Comparison of ENCODE assay signal across 9 cellular contexts in the genomic region with DNA sequence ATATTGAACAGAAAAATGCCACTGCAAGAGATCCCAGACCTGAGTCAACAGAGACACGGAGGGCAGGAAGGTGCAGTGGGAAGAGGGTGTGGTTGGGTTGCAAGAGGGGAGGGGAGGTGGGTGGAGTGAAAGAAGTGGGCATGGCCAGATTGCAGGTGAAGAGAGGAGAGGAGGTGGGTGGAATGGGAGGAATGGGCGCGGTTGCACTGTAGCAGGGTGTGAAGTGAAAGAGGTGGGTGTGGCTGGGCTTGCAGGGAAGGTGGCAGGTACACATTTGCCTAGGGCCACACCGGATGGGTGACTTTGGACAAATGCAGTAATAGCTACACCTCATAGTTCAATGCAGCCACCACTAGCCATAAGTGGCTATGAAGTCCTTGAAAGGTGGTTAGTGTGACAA.
DNase-seq lines count a peak whose midpoint lies in the region; ATAC-seq, FAIRE-seq and TF ChIP-seq lines count a peak whose summit lies in the region.
"Had no signal": no experiment of that assay in that cellular context is flagged by ENCODE, and none has a peak within 500 bp of the region (broad histone marks: within the 10 kb centered on the region; RNA-seq: fewer than 3 reads in every experiment).

No MANE protein-coding gene starts in this region.

- H3K9me3 Mint-ChIP-seq in activated naive CD4-positive, alpha-beta T cell treated with anti-CD3 and anti-CD28 coated beads, Interleukin-2, amount 50 U/mL, for 24 hours, result no peaks in the 10 kb centered on the region
- no peaks in the 10 kb centered on the region for H3K9me3 Mint-ChIP-seq in activated CD8-positive, alpha-beta T cell treated with anti-CD3 and anti-CD28 coated beads for 36 hours

- intact Hi-C loops in activated CD8-positive, alpha-beta T cell treated with anti-CD3 and anti-CD28 coated beads for 36 hours (cut with micrococcal nuclease), result no loop called here
- intact Hi-C loops in stomach (cut with DNase I; ENCODE audit: low total_unique reads), result no loop called here

- FAIRE-seq in D721Med (lab: Jason Lieb, UNC), result no peak

- no peaks in the 10 kb centered on the region for H3K27me3 Mint-ChIP-seq in activated naive CD4-positive, alpha-beta T cell treated with anti-CD3 and anti-CD28 coated beads, Interleukin-2, amount 50 U/mL, for 24 hours
- no peaks in the 10 kb centered on the region for H3K27me3 Mint-ChIP-seq in activated CD8-positive, alpha-beta T cell treated with anti-CD3 and anti-CD28 coated beads for 36 hours

- H3K4me3 ChIP-seq in stomach, result no peak overlapping the region
- H3K4me3 ChIP-seq: cardiac muscle cell had no signal

- ATAC-seq in HG03103 (IDR thresholded peaks at IDR 0.05; ENCODE audit: low read depth, unreplicated experiment) (peak; percentile 43), HG03196 (IDR thresholded peaks at IDR 0.05; ENCODE audit: unreplicated experiment) (no peak)
- ATAC-seq in activated CD8-positive, alpha-beta T cell treated with anti-CD3 and anti-CD28 coated beads for 36 hours, result no peak

- no peak for DNase-seq in activated naive CD4-positive, alpha-beta T cell (lab: John Stamatoyannopoulos, UW)
- DNase-seq in activated CD8-positive, alpha-beta T cell treated with anti-CD3 and anti-CD28 coated beads for 36 hours, result peak; percentile 38
- DNase-seq in stomach (peak; percentile 72), SIG-M5 treated with dmso at 0.1 percent for 504 hours (lab: John Stamatoyannopoulos, UW; ENCODE audit: unreplicated experiment) (no peak), D721Med (ENCODE audit: insufficient read length, low spot score) (no peak)

- POLR2A ChIA-PET in activated CD8-positive, alpha-beta T cell treated with anti-CD3 and anti-CD28 coated beads for 36 hours (lab: Charles Lee), result no interaction called here

- no peaks in the 10 kb centered on the region for H3K27me3 ChIP-seq in stomach

- H3K4me3 Mint-ChIP-seq in activated naive CD4-positive, alpha-beta T cell treated with anti-CD3 and anti-CD28 coated beads, Interleukin-2, amount 50 U/mL, for 24 hours, result no peak overlapping the region
- peak overlapping the region; percentile 26 for H3K4me3 Mint-ChIP-seq in activated CD8-positive, alpha-beta T cell treated with anti-CD3 and anti-CD28 coated beads for 36 hours

- no peak for TF ChIP-seq CTCF in activated CD8-positive, alpha-beta T cell treated with anti-CD3 and anti-CD28 coated beads for 36 hours (IDR thresholded peaks at IDR 0.05)
- TF ChIP-seq CTCF in stomach (IDR thresholded peaks at IDR 0.05) (no peak), D721Med (IDR thresholded peaks at IDR 0.05; ENCODE audit: insufficient read depth, missing control alignments) (no peak)

- peak overlapping the region; percentile 38 for H3K27ac Mint-ChIP-seq in activated naive CD4-positive, alpha-beta T cell treated with anti-CD3 and anti-CD28 coated beads, Interleukin-2, amount 50 U/mL, for 24 hours
- H3K27ac Mint-ChIP-seq in activated CD8-positive, alpha-beta T cell treated with anti-CD3 and anti-CD28 coated beads for 36 hours, result peak overlapping the region; percentile 20

- TF ChIP-seq EP300 in stomach (IDR thresholded peaks at IDR 0.05), result no peak

- H3K27ac ChIP-seq in stomach, result peak overlapping the region in 1 of 5 donors; percentile 61
- H3K27ac ChIP-seq: cardiac muscle cell had no signal

- no peak for TF ChIP-seq POLR2A in stomach (IDR thresholded peaks at IDR 0.05)

- no peaks in the 10 kb centered on the region for H3K9me3 ChIP-seq in stomach

- WGBS in stomach, 5 donors, result 28 to 55% (median 29%) methylated on average over 4 of the region's 4 CpGs

- no peaks in the 10 kb centered on the region for H3K36me3 ChIP-seq in stomach
- H3K36me3 ChIP-seq: cardiac muscle cell had no signal

- peaks cover 84% of the 10 kb centered on the region for H3K4me1 Mint-ChIP-seq in activated naive CD4-positive, alpha-beta T cell treated with anti-CD3 and anti-CD28 coated beads, Interleukin-2, amount 50 U/mL, for 24 hours
- H3K4me1 Mint-ChIP-seq in activated CD8-positive, alpha-beta T cell treated with anti-CD3 and anti-CD28 coated beads for 36 hours (ENCODE audit: low read depth), result peaks cover 75% of the 10 kb centered on the region

- H3K36me3 Mint-ChIP-seq in activated naive CD4-positive, alpha-beta T cell treated with anti-CD3 and anti-CD28 coated beads, Interleukin-2, amount 50 U/mL, for 24 hours, result peaks cover 6% of the 10 kb centered on the region
- H3K36me3 Mint-ChIP-seq in activated CD8-positive, alpha-beta T cell treated with anti-CD3 and anti-CD28 coated beads for 36 hours (ENCODE audit: low read depth), result peaks cover 22% of the 10 kb centered on the region

- CTCF ChIA-PET in activated CD8-positive, alpha-beta T cell treated with anti-CD3 and anti-CD28 coated beads for 36 hours (lab: Charles Lee), result interaction anchor here (1.0 to 1.6 kb wide), 4 partner anchors 22 to 40 kb away, joined by 3 to 4 read pairs (median 4); no protein-coding TSS in a partner anchor

- H3K4me1 ChIP-seq in stomach, result peaks cover 6 to 19% (median 16%) of the 10 kb centered on the region in 4 donors

Comparison
In these comparisons a context has a peak if more than half of its experiments do, and no peak if none do; other contexts are left out.
1. DNase-seq: peak in activated CD8-positive, alpha-beta T cell treated with anti-CD3 and anti-CD28 coated beads for 36 hours (single experiment) and stomach (single experiment); none in activated naive CD4-positive, alpha-beta T cell (0 of 4), SIG-M5 treated with dmso at 0.1 percent for 504 hours (single experiment) and D721Med (single experiment).